22 cellular contexts compared by ENCODE assay signal in genomic region chr9:123028136-123028535, GRCh38. TPM values are rescaled to one million over a fixed set of nuclear protein-coding genes. Genes with fewer than 3 reads are reported as not detected.
A peak's percentile ranks its signal among the peaks of the same experiment; 100 is the strongest.
DNase-seq lines count a peak whose midpoint lies in the region; ATAC-seq, FAIRE-seq and TF ChIP-seq lines count a peak whose summit lies in the region.
"Had no signal": no experiment of that assay in that cellular context is flagged by ENCODE, and none has a peak within 500 bp of the region (broad histone marks: within the 10 kb centered on the region; RNA-seq: fewer than 3 reads in every experiment).

No MANE protein-coding gene starts in this region.

- H3K27me3 ChIP-seq in endothelial cell of umbilical vein (ENCODE audit: control insufficient read depth in 2 of 2, insufficient read depth in 2 of 2, low read length in 2 of 2) = no peaks in the 10 kb centered on the region

- no peak overlapping the region for H3K9ac ChIP-seq in endothelial cell of umbilical vein (replicated peaks; ENCODE audit: extremely low read depth, insufficient read depth, low read length)

- BruUV-seq in endothelial cell of umbilical vein (replicated peaks; lab: Mats Ljungman, UMichigan) = no TSS peak

- H3K79me2 ChIP-seq in endothelial cell of umbilical vein (ENCODE audit: control insufficient read depth, insufficient read depth, low read length) = no peaks in the 10 kb centered on the region

- no peak overlapping the region for H3K4me3 Mint-ChIP-seq in T-helper 2 cell treated with Interferon-gamma antibody and Interleukin-4, amounts not matched to agents 5 μg/mL and 100 μg/mL, for 36 hours
- H3K4me3 Mint-ChIP-seq in nephron (no peak overlapping the region), CD14-positive monocyte (no peak overlapping the region)
- no peak overlapping the region for H3K4me3 Mint-ChIP-seq in naive thymus-derived CD8-positive, alpha-beta T cell
- H3K4me3 Mint-ChIP-seq: CD4-positive, alpha-beta memory T cell; HFFc6 had no signal

- H3K27ac Mint-ChIP-seq in T-helper 2 cell treated with Interferon-gamma antibody and Interleukin-4, amounts not matched to agents 5 μg/mL and 100 μg/mL, for 36 hours = peak overlapping the region; percentile 1
- H3K27ac Mint-ChIP-seq in nephron (peak overlapping the region in 2 of 3 experiments; percentile 15 to 35), CD14-positive monocyte (peak overlapping the region in 1 of 7 donors; percentile 1)
- H3K27ac Mint-ChIP-seq in naive thymus-derived CD8-positive, alpha-beta T cell = peak overlapping the region in 3 of 10 donors; percentile 37 to 67 (median 43)
- H3K27ac Mint-ChIP-seq: HFFc6 had no signal

- no peaks in the 10 kb centered on the region for H3K9me3 Mint-ChIP-seq in T-helper 2 cell treated with Interferon-gamma antibody and Interleukin-4, amounts not matched to agents 5 μg/mL and 100 μg/mL, for 36 hours
- H3K9me3 Mint-ChIP-seq in nephron = no peaks in the 10 kb centered on the region
- H3K9me3 Mint-ChIP-seq in CD14-positive monocyte = no peaks in the 10 kb centered on the region
- no peaks in the 10 kb centered on the region for H3K9me3 Mint-ChIP-seq in naive thymus-derived CD8-positive, alpha-beta T cell
- H3K9me3 Mint-ChIP-seq: CD4-positive, alpha-beta memory T cell; HFFc6 had no signal

- no peak overlapping the region for H2AFZ ChIP-seq in endothelial cell of umbilical vein (ENCODE audit: low read depth, low read length)

- dilution Hi-C loops in endothelial cell of umbilical vein (cut with MboI; ENCODE audit: extremely low pct_ligation_motif_present, low sequenced_read_pairs) = no loop called here

- no peak for DNase-seq in T-helper 2 cell treated with Interferon-gamma antibody and Interleukin-4, amounts not matched to agents 5 μg/mL and 100 μg/mL, for 36 hours (ENCODE audit: low spot score)
- DNase-seq in T-helper 2 cell = no peak
- DNase-seq in endothelial cell of umbilical vein (ENCODE audit: low read depth, low spot score) = peak; percentile 65
- DNase-seq in NCI-H1092 treated with DMSO at 0.1 percent for 48 hours (lab: John Stamatoyannopoulos, UW) = no peak
- DNase-seq in CD14-positive monocyte (ENCODE audit: low spot score) = no peak
- DNase-seq in naive thymus-derived CD8-positive, alpha-beta T cell = no peak
- DNase-seq: AML-193; CD4-positive, alpha-beta memory T cell; DMS153; DMS79; GDM1; GOT3; H7; HFFc6 had no signal

- no peak for TF ChIP-seq POLR2A in endothelial cell of umbilical vein (IDR thresholded peaks at IDR 0.05; ENCODE audit: low read depth, low read length)

- peaks cover 8% of the 10 kb centered on the region for H3K36me3 Mint-ChIP-seq in T-helper 2 cell treated with Interferon-gamma antibody and Interleukin-4, amounts not matched to agents 5 μg/mL and 100 μg/mL, for 36 hours (ENCODE audit: low read depth)
- H3K36me3 Mint-ChIP-seq in nephron (ENCODE audit: low read depth) (peaks cover 33% of the 10 kb centered on the region), CD14-positive monocyte (peaks cover 41 to 72% of the 10 kb centered on the region in 2 donors)
- H3K36me3 Mint-ChIP-seq in naive thymus-derived CD8-positive, alpha-beta T cell = peaks cover 5 to 66% (median 16%) of the 10 kb centered on the region in 3 donors

- POLR2A ChIA-PET in endothelial cell of umbilical vein (lab: Charles Lee) = no interaction called here
- POLR2A ChIA-PET in naive thymus-derived CD8-positive, alpha-beta T cell (lab: Charles Lee) = no interaction called here

- H3K4me3 ChIP-seq in endothelial cell of umbilical vein (replicated peaks in 1 of 3; ENCODE audit: insufficient read depth in 1 of 3, low read depth in 1 of 3, low read length in 3 of 3) = no peak overlapping the region
- H3K4me3 ChIP-seq: A549 had no signal

- TF ChIP-seq CTCF in endothelial cell of umbilical vein (IDR thresholded peaks at IDR 0.05; ENCODE audit: extremely low read depth in 1 of 2, insufficient read depth in 1 of 2, low read depth in 1 of 2, low read length in 2 of 2) (no peak), nephron (IDR thresholded peaks at IDR 0.05; ENCODE audit: unreplicated experiment in 3 of 3) (no peak), CD14-positive monocyte (IDR thresholded peaks at IDR 0.05) (no peak)

- CTCF ChIA-PET in endothelial cell of umbilical vein (lab: Charles Lee) = no interaction called here

- no peaks in the 10 kb centered on the region for H3K9me3 ChIP-seq in endothelial cell of umbilical vein (replicated peaks; ENCODE audit: control insufficient read depth, insufficient read depth, low read length)
- H3K9me3 ChIP-seq: A549 had no signal

- H3K4me1 Mint-ChIP-seq in T-helper 2 cell treated with Interferon-gamma antibody and Interleukin-4, amounts not matched to agents 5 μg/mL and 100 μg/mL, for 36 hours (ENCODE audit: low read depth) = peaks cover 10% of the 10 kb centered on the region
- peaks cover 6% of the 10 kb centered on the region for H3K4me1 Mint-ChIP-seq in nephron
- H3K4me1 Mint-ChIP-seq in CD14-positive monocyte = peaks cover 14% of the 10 kb centered on the region
- peaks cover 0 to 8% (median 5%) of the 10 kb centered on the region in 4 donors for H3K4me1 Mint-ChIP-seq in naive thymus-derived CD8-positive, alpha-beta T cell

- H3K4me2 ChIP-seq in endothelial cell of umbilical vein (ENCODE audit: insufficient read depth, low read length) = no peak overlapping the region
- H3K4me2 ChIP-seq: A549 had no signal

- H3K4me1 ChIP-seq in endothelial cell of umbilical vein (ENCODE audit: control insufficient read depth, extremely low read depth, insufficient read depth, low read length) = peaks cover 14% of the 10 kb centered on the region
- H3K4me1 ChIP-seq: A549 had no signal

- no peaks in the 10 kb centered on the region for H3K9me1 ChIP-seq in endothelial cell of umbilical vein (replicated peaks; ENCODE audit: control insufficient read depth, extremely low read depth, insufficient read depth, low read length)

- intact Hi-C loops in endothelial cell of umbilical vein (cut with micrococcal nuclease) = no loop called here
- intact Hi-C loops in CD14-positive monocyte (cut with micrococcal nuclease) = no loop called here

- no peaks in the 10 kb centered on the region for H4K20me1 ChIP-seq in endothelial cell of umbilical vein (replicated peaks; ENCODE audit: control insufficient read depth, extremely low read depth, insufficient read depth, low read length)

- H3K27me3 Mint-ChIP-seq in T-helper 2 cell treated with Interferon-gamma antibody and Interleukin-4, amounts not matched to agents 5 μg/mL and 100 μg/mL, for 36 hours (ENCODE audit: low read depth) = no peaks in the 10 kb centered on the region
- H3K27me3 Mint-ChIP-seq in nephron (ENCODE audit: low read depth) = no peaks in the 10 kb centered on the region
- no peaks in the 10 kb centered on the region for H3K27me3 Mint-ChIP-seq in CD14-positive monocyte (ENCODE audit: low read depth in 3 of 3)
- H3K27me3 Mint-ChIP-seq in naive thymus-derived CD8-positive, alpha-beta T cell = no peaks in the 10 kb centered on the region
- H3K27me3 Mint-ChIP-seq: CD4-positive, alpha-beta memory T cell had no signal

- no peak for ATAC-seq in naive thymus-derived CD8-positive, alpha-beta T cell
- ATAC-seq: A549, HCT116, HepG2 had no signal

- FAIRE-seq in endothelial cell of umbilical vein (lab: Jason Lieb, UNC) = no peak
- FAIRE-seq: A549, GM12892, HepG2 had no signal

- peaks cover 0 to 2% of the 10 kb centered on the region in 2 experiments for H3K36me3 ChIP-seq in endothelial cell of umbilical vein (ENCODE audit: control insufficient read depth in 2 of 2, extremely low read depth in 1 of 2, insufficient read depth in 2 of 2, low read length in 2 of 2)

- H3K27ac ChIP-seq in endothelial cell of umbilical vein (ENCODE audit: insufficient read depth, low read depth, low read length) = no peak overlapping the region
- H3K27ac ChIP-seq: 22Rv1, A549 had no signal

TF ChIP-seq in endothelial cell of umbilical vein, 7 proteins besides CTCF, POLR2A, EP300 and RAD21:
- TF ChIP-seq MYC (IDR thresholded peaks at IDR 0.05; ENCODE audit: low read depth, low read length) = no peak
- TF ChIP-seq EZH2 (IDR thresholded peaks at IDR 0.05; ENCODE audit: borderline replicate concordance, low read depth, low read length, severe bottlenecking) = no peak
- no peak for TF ChIP-seq MAX (IDR thresholded peaks at IDR 0.05; ENCODE audit: insufficient read depth, insufficient read length)
- no peak for TF ChIP-seq FOS (IDR thresholded peaks at IDR 0.05; ENCODE audit: borderline replicate concordance, insufficient read depth, low read length)
- no peak for TF ChIP-seq POLR2AphosphoS5 (IDR thresholded peaks at IDR 0.05; ENCODE audit: insufficient read depth, low read depth, low read length)
- no peak for TF ChIP-seq GATA2 (IDR thresholded peaks at IDR 0.05; ENCODE audit: insufficient read depth, insufficient read length, low read depth, low read length)
- TF ChIP-seq JUN (IDR thresholded peaks at IDR 0.05; ENCODE audit: borderline replicate concordance, insufficient read depth, insufficient read length, low read depth) = no peak

RNA-seq across cellular contexts. Expression of gene GPR21, which starts 5.3 kb away (rescaled TPM):
- 2.4 and 2.7 TPM in 2 replicates for total RNA-seq in endothelial cell of umbilical vein
- polyA plus RNA-seq in endothelial cell of umbilical vein (0.36 and 0.62 TPM in 2 replicates), CD14-positive monocyte (not detected)
- 0.08 TPM in 1 of 2 replicates, not detected in the other for polyA plus RNA-seq in endothelial cell of umbilical vein (2011; cell fraction: cytosol; rRNA removed)
- 0.78 and 3.1 TPM in 2 replicates for polyA plus RNA-seq in endothelial cell of umbilical vein (2011; cell fraction: nucleus; rRNA removed)
- not detected in 2 replicates for polyA plus RNA-seq in endothelial cell of umbilical vein (2012)
- 32.6 and 32.7 TPM in 2 replicates for polyA minus RNA-seq in endothelial cell of umbilical vein
- 1.4 TPM for polyA minus RNA-seq in endothelial cell of umbilical vein (2011; cell fraction: cytosol; rRNA and poly(A)+ RNA removed)
- 49.4 and 58.0 TPM in 2 replicates for polyA minus RNA-seq in endothelial cell of umbilical vein (2011; cell fraction: nucleus; rRNA and poly(A)+ RNA removed)
- total RNA-seq in naive thymus-derived CD8-positive, alpha-beta T cell = under 1 TPM; 0.60 to 0.91 TPM
- polyA plus RNA-seq in naive thymus-derived CD8-positive, alpha-beta T cell = not detected
- total RNA-seq: Daoy had no signal
- polyA plus RNA-seq: BJ; CD4-positive, alpha-beta memory T cell had no signal
